ENCODE assay signal across 16 cellular contexts in genomic region chr2:70367722-70368323, GRCh38.
DNase-seq lines count a peak whose midpoint lies in the region; ATAC-seq and TF ChIP-seq lines count a peak whose summit lies in the region.
"Had no signal": no experiment of that assay in that cellular context is flagged by ENCODE, and none has a peak within 500 bp of the region (broad histone marks: within the 10 kb centered on the region; RNA-seq: fewer than 3 reads in every experiment).

No MANE protein-coding gene starts in this region.

- intact Hi-C loops in Calu3 (cut with micrococcal nuclease; ENCODE audit: unreplicated experiment) (no loop called here), body of pancreas (cut with DNase I) (no loop called here)

- TF ChIP-seq POLR2A in body of pancreas (IDR thresholded peaks at IDR 0.05), result no peak

- peak overlapping the region; percentile 12 for H3K4me3 Mint-ChIP-seq in Calu3 (ENCODE audit: low read depth, unreplicated experiment)
- no peak overlapping the region for H3K4me3 Mint-ChIP-seq in activated T-cell treated with anti-CD3 and anti-CD28 coated beads, Interleukin-2, amount 50 U/mL, for 4 hours
- H3K4me3 Mint-ChIP-seq: activated T-cell treated with anti-CD3 and anti-CD28 coated beads, Interleukin-2, amount 50 U/mL, for 24 hours; IgD-negative memory B cell had no signal

- H3K4me1 ChIP-seq in body of pancreas, result no peaks in the 10 kb centered on the region
- H3K4me1 ChIP-seq: left lung had no signal

- no peak overlapping the region for H3K27ac ChIP-seq in body of pancreas
- H3K27ac ChIP-seq: C4-2B, left lung had no signal

- H3K4me1 Mint-ChIP-seq in Calu3 (ENCODE audit: low read depth, unreplicated experiment), result peaks cover 29% of the 10 kb centered on the region
- no peaks in the 10 kb centered on the region for H3K4me1 Mint-ChIP-seq in activated T-cell treated with anti-CD3 and anti-CD28 coated beads, Interleukin-2, amount 50 U/mL, for 4 hours (ENCODE audit: low read depth)
- H3K4me1 Mint-ChIP-seq: IgD-negative memory B cell had no signal

- 49 to 51% methylated on average over 8 of the region's 8 CpGs for WGBS in body of pancreas, 2 donors

- peak; percentile 55 for DNase-seq in Calu3
- DNase-seq in HT-29 (ENCODE audit: low spot score), result peak; percentile 54
- peak; percentile 19 to 30 (median 26) for DNase-seq in body of pancreas
- DNase-seq in left kidney (ENCODE audit: low read depth, low spot score), result peak; percentile 59
- no peak for DNase-seq in activated T-cell treated with anti-CD3 and anti-CD28 coated beads, Interleukin-2, amount 50 U/mL, for 4 hours
- DNase-seq in NCI-H128 (lab: John Stamatoyannopoulos, UW; ENCODE audit: unreplicated experiment), result no peak
- DNase-seq in NCI-H510A (lab: John Stamatoyannopoulos, UW), result no peak
- DNase-seq: activated CD4-positive, CD25-positive, alpha-beta regulatory T cell treated with anti-CD3 and anti-CD28 coated beads, Interleukin-2, amount 50 U/mL, for 72 hours; activated T-cell treated with anti-CD3 and anti-CD28 coated beads, Interleukin-2, amount 50 U/mL, for 24 hours; amniotic stem cell; left lung; NCI-H146 had no signal

- ATAC-seq in body of pancreas (peak; percentile 48), GM18498 (IDR thresholded peaks at IDR 0.05; ENCODE audit: unreplicated experiment) (no peak)
- ATAC-seq in activated T-cell treated with anti-CD3 and anti-CD28 coated beads, Interleukin-2, amount 50 U/mL, for 4 hours, result no peak
- ATAC-seq: left lung had no signal

- no peak for TF ChIP-seq CTCF in Calu3 (IDR thresholded peaks at IDR 0.05; ENCODE audit: unreplicated experiment)
- no peak for TF ChIP-seq CTCF in body of pancreas (IDR thresholded peaks at IDR 0.05)

- H3K27me3 Mint-ChIP-seq in Calu3 (ENCODE audit: unreplicated experiment), result no peaks in the 10 kb centered on the region
- H3K27me3 Mint-ChIP-seq in activated T-cell treated with anti-CD3 and anti-CD28 coated beads, Interleukin-2, amount 50 U/mL, for 4 hours (ENCODE audit: low read depth), result no peaks in the 10 kb centered on the region
- H3K27me3 Mint-ChIP-seq: activated T-cell treated with anti-CD3 and anti-CD28 coated beads, Interleukin-2, amount 50 U/mL, for 24 hours had no signal

- no peak overlapping the region for H3K4me3 ChIP-seq in body of pancreas
- H3K4me3 ChIP-seq: left lung, smooth muscle cell had no signal

- H3K36me3 Mint-ChIP-seq in Calu3 (ENCODE audit: insufficient read depth, unreplicated experiment), result no peaks in the 10 kb centered on the region
- no peaks in the 10 kb centered on the region for H3K36me3 Mint-ChIP-seq in activated T-cell treated with anti-CD3 and anti-CD28 coated beads, Interleukin-2, amount 50 U/mL, for 4 hours (ENCODE audit: insufficient read depth)
- H3K36me3 Mint-ChIP-seq: IgD-negative memory B cell had no signal

- CTCF ChIA-PET in Calu3 (lab: Charles Lee), result no interaction called here

- H3K9me3 Mint-ChIP-seq in Calu3 (ENCODE audit: low read depth, unreplicated experiment), result peaks cover 4% of the 10 kb centered on the region
- H3K9me3 Mint-ChIP-seq in activated T-cell treated with anti-CD3 and anti-CD28 coated beads, Interleukin-2, amount 50 U/mL, for 4 hours, result peaks cover 4% of the 10 kb centered on the region

- H3K36me3 ChIP-seq in body of pancreas (replicated peaks in 1 of 2; ENCODE audit: insufficient read depth in 1 of 2, low read depth in 2 of 2), result no peaks in the 10 kb centered on the region
- H3K36me3 ChIP-seq: left lung had no signal

- no peaks in the 10 kb centered on the region for H3K27me3 ChIP-seq in body of pancreas
- H3K27me3 ChIP-seq: left lung had no signal

- no peaks in the 10 kb centered on the region for H3K9me3 ChIP-seq in body of pancreas
- H3K9me3 ChIP-seq: left lung had no signal

- H3K27ac Mint-ChIP-seq in Calu3 (ENCODE audit: unreplicated experiment), result peak overlapping the region; percentile 61
- H3K27ac Mint-ChIP-seq: activated T-cell treated with anti-CD3 and anti-CD28 coated beads, Interleukin-2, amount 50 U/mL, for 24 hours; IgD-negative memory B cell had no signal

- no TSS peak for BruUV-seq in Calu3 (replicated peaks; lab: Mats Ljungman, UMichigan)

Comparison
In these comparisons a context has a peak if more than half of its experiments do, and no peak if none do; other contexts are left out.
1. DNase-seq: peak in Calu3 (single experiment), HT-29 (single experiment), body of pancreas (4 of 4) and left kidney (single experiment); none in activated T-cell treated with anti-CD3 and anti-CD28 coated beads, Interleukin-2, amount 50 U/mL, for 4 hours (single experiment), NCI-H128 (single experiment) and NCI-H510A (single experiment).